ENCODE assay signal across 9 cellular contexts in the genomic region with DNA sequence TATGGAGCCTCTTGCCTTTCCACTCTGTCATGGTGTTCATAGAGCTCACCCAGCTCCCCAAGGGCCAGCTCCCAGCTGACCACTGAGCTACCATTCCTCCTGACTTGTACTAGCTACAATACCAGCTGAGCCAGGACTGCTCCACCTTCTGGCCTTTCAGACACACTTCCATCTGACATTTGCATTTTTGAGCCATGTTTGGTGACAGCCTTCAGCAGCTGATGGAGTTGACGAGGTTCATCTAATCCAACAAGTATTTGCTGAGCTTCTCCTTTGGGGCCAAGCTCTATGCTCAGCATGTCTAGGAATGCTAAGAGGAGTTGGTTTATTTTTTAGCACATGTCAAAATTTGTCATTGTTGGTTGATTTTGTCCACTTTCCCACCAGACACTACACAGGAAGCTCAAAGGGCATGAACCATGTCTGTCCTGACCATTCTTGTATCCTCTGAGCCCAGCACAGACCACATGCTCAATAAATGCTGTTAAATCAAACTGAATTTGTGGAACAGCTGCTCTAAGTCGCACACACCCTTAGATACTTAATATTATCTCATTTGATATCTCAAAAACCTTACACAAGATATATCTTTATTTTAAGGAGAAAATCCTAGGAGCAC.
A peak's percentile ranks its signal among the peaks of the same experiment; 100 is the strongest.
DNase-seq lines count a peak whose midpoint lies in the region; ATAC-seq and TF ChIP-seq lines count a peak whose summit lies in the region.
"Had no signal": no experiment of that assay in that cellular context is flagged by ENCODE, and none has a peak within 500 bp of the region (broad histone marks: within the 10 kb centered on the region; RNA-seq: fewer than 3 reads in every experiment).

No MANE protein-coding gene starts in this region.

- H3K36me3 Mint-ChIP-seq in activated T-helper 1 cell treated with anti-CD3 and anti-CD28 coated beads, Interleukin-12 subunit alpha, Interleukin-12 subunit beta, Interleukin-2, Interleukin-4 antibody, amounts not matched to agents 30 ng/mL and 10 ng/mL and 1 ng/mL, durations not matched to agents 14 hours and 24 hours and 36 hours (ENCODE audit: low read depth), result no peaks in the 10 kb centered on the region

- CTCF ChIA-PET in AG04450 (lab: Charles Lee), result interaction anchor here (1.0 to 1.7 kb wide), 3 partner anchors 13 to 142 kb away, joined by 3 to 7 read pairs (median 3); a partner anchor contains a TSS

- H3K4me3 ChIP-seq in AG04450 (ENCODE audit: low read depth, low read length) (no peak overlapping the region), MG63 (no peak overlapping the region)

- no peak overlapping the region for H3K27ac Mint-ChIP-seq in activated T-helper 1 cell treated with anti-CD3 and anti-CD28 coated beads, Interleukin-12 subunit alpha, Interleukin-12 subunit beta, Interleukin-2, Interleukin-4 antibody, amounts not matched to agents 30 ng/mL and 10 ng/mL and 1 ng/mL, durations not matched to agents 14 hours and 24 hours and 36 hours
- H3K27ac Mint-ChIP-seq: activated B cell treated with CpG ODN at 0.5 μM for 24 hours had no signal

- no peak overlapping the region for H3K27ac ChIP-seq in AG04450 (ENCODE audit: low read depth, low read length)

- DNase-seq in AG04450 (ENCODE audit: low read depth, low spot score) (no peak), RPMI7951 (ENCODE audit: low read depth) (peak; percentile 4), iPS-NIHi7 (ENCODE audit: extremely low spot score) (peak; percentile 44), NCI-H2227 (lab: John Stamatoyannopoulos, UW; ENCODE audit: unreplicated experiment) (no peak), MG63 (no peak)
- DNase-seq in activated T-helper 1 cell treated with anti-CD3 and anti-CD28 coated beads, Interleukin-12 subunit alpha, Interleukin-12 subunit beta, Interleukin-2, Interleukin-4 antibody, amounts not matched to agents 30 ng/mL and 10 ng/mL and 1 ng/mL, durations not matched to agents 14 hours and 24 hours and 36 hours (ENCODE audit: low spot score), result no peak
- DNase-seq: activated B cell treated with CpG ODN at 0.5 μM for 24 hours had no signal

- no peaks in the 10 kb centered on the region for H3K36me3 ChIP-seq in MG63

- no peaks in the 10 kb centered on the region for H3K4me1 Mint-ChIP-seq in activated T-helper 1 cell treated with anti-CD3 and anti-CD28 coated beads, Interleukin-12 subunit alpha, Interleukin-12 subunit beta, Interleukin-2, Interleukin-4 antibody, amounts not matched to agents 30 ng/mL and 10 ng/mL and 1 ng/mL, durations not matched to agents 14 hours and 24 hours and 36 hours (ENCODE audit: low read depth)
- H3K4me1 Mint-ChIP-seq: activated B cell treated with CpG ODN at 0.5 μM for 24 hours had no signal

- peaks cover 2% of the 10 kb centered on the region for H3K27me3 Mint-ChIP-seq in activated T-helper 1 cell treated with anti-CD3 and anti-CD28 coated beads, Interleukin-12 subunit alpha, Interleukin-12 subunit beta, Interleukin-2, Interleukin-4 antibody, amounts not matched to agents 30 ng/mL and 10 ng/mL and 1 ng/mL, durations not matched to agents 14 hours and 24 hours and 36 hours (ENCODE audit: insufficient read depth)
- H3K27me3 Mint-ChIP-seq: activated B cell treated with CpG ODN at 0.5 μM for 24 hours had no signal

- H3K27me3 ChIP-seq in AG04450 (ENCODE audit: control insufficient read depth, insufficient read depth, low read length) (no peaks in the 10 kb centered on the region), MG63 (no peaks in the 10 kb centered on the region)

- POLR2A ChIA-PET in AG04450 (lab: Yijun Ruan, JAX), result no interaction called here

- H3K4me3 Mint-ChIP-seq in activated T-helper 1 cell treated with anti-CD3 and anti-CD28 coated beads, Interleukin-12 subunit alpha, Interleukin-12 subunit beta, Interleukin-2, Interleukin-4 antibody, amounts not matched to agents 30 ng/mL and 10 ng/mL and 1 ng/mL, durations not matched to agents 14 hours and 24 hours and 36 hours, result no peak overlapping the region
- H3K4me3 Mint-ChIP-seq: activated B cell treated with CpG ODN at 0.5 μM for 24 hours had no signal

- intact Hi-C loops in activated T-helper 1 cell treated with anti-CD3 and anti-CD28 coated beads, Interleukin-12 subunit alpha, Interleukin-12 subunit beta, Interleukin-2, Interleukin-4 antibody, amounts not matched to agents 30 ng/mL and 10 ng/mL and 1 ng/mL, durations not matched to agents 14 hours and 24 hours and 36 hours (cut with micrococcal nuclease), result no loop called here

- H3K9me3 ChIP-seq in AG04450 (ENCODE audit: control insufficient read depth, insufficient read depth, low read length), result no peaks in the 10 kb centered on the region
- no peaks in the 10 kb centered on the region for H3K9me3 ChIP-seq in MG63

- H3K9me3 Mint-ChIP-seq in activated T-helper 1 cell treated with anti-CD3 and anti-CD28 coated beads, Interleukin-12 subunit alpha, Interleukin-12 subunit beta, Interleukin-2, Interleukin-4 antibody, amounts not matched to agents 30 ng/mL and 10 ng/mL and 1 ng/mL, durations not matched to agents 14 hours and 24 hours and 36 hours, result no peaks in the 10 kb centered on the region
- H3K9me3 Mint-ChIP-seq: activated B cell treated with CpG ODN at 0.5 μM for 24 hours had no signal

- TF ChIP-seq CTCF in AG04450 (IDR thresholded peaks at IDR 0.05; ENCODE audit: low read depth, low read length), result peak; percentile 11; the same call in 1 of the 2 replicates

- peak; percentile 60 for ATAC-seq in GM21528 (IDR thresholded peaks at IDR 0.05; ENCODE audit: low FRiP score, unreplicated experiment)
- no peak for ATAC-seq in HG03175 (IDR thresholded peaks at IDR 0.05; ENCODE audit: unreplicated experiment)

Comparison
In these comparisons a context has a peak if more than half of its experiments do, and no peak if none do; other contexts are left out.
1. DNase-seq: peak in RPMI7951 (single experiment) and iPS-NIHi7 (single experiment); none in AG04450 (single experiment), activated T-helper 1 cell treated with anti-CD3 and anti-CD28 coated beads, Interleukin-12 subunit alpha, Interleukin-12 subunit beta, Interleukin-2, Interleukin-4 antibody, amounts not matched to agents 30 ng/mL and 10 ng/mL and 1 ng/mL, durations not matched to agents 14 hours and 24 hours and 36 hours (single experiment), NCI-H2227 (single experiment) and MG63 (single experiment).